8 cellular contexts compared by ENCODE assay signal in the genomic region with DNA sequence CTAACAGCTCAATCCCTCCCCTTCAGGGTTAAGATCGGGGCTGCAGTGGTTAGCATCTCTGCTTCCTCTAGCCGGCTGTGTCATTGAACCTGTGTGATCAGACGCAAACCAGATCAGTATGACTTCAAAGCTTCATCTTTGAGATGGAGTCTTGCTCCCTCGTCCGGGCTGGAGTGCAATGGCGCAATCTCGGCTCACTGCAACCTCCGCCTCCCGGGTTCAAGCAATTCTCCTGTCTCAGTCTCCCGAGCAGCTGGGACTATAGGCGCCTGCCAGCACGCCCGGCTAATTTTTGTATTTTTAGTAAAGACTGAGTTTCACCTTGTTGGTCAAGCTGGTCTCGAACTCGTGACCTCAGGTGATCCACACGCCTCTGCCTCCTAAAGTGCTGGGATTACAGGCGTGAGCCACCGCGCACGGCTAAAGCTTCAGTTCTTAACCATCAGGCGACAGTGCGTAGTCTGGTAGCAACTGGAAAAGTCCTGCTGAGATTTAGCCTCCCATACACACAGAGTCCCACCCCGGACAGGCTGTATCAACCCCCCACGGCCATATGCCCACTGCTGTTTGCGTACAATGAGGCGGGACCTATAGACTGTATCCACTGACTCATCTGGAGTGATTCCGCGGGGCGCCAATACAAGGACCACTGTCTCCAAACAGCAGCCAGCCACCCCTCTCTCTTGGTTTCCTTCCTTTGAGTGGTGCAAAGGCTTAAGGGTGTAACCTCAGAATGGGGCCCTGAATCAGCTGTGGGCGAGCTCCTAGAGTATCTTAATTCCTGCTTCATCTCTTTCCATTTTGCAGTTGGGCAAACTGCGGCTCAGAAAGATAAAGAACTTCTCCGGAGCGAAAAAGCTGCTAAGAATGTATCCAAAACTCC. TPM values are rescaled to one million over a fixed set of nuclear protein-coding genes. Genes with fewer than 3 reads are reported as not detected.
DNase-seq lines count a peak whose midpoint lies in the region; ATAC-seq and TF ChIP-seq lines count a peak whose summit lies in the region.

No MANE protein-coding gene starts in this region.

- H3K4me3 ChIP-seq in dorsolateral prefrontal cortex: peak overlapping the region; percentile 57 to 100 (median 93)

- intact Hi-C loops in dorsolateral prefrontal cortex (cut with DNase I): loop anchor here (2.0 to 10.0 kb wide), 4 partner anchors 28 to 242 kb away; a partner anchor contains a TSS

- peak overlapping the region; percentile 20 to 98 (median 90) for H3K27ac ChIP-seq in dorsolateral prefrontal cortex

- no peaks in the 10 kb centered on the region for H3K27me3 ChIP-seq in dorsolateral prefrontal cortex

- peak in 12 of 56 donors; percentile 3 to 21 (median 16) for TF ChIP-seq CTCF in dorsolateral prefrontal cortex (IDR thresholded peaks at IDR 0.05 in 54 of 56, conservative IDR thresholded peaks at IDR 0.05 in 2 of 56; ENCODE audit: low read depth in 1 of 56, partially characterized antibody in 56 of 56)

- DNase-seq in SKM-1 treated with dmso at 0.1 percent for 144 hours (lab: John Stamatoyannopoulos, UW; ENCODE audit: unreplicated experiment) (peak; percentile 78), SKM-1 (lab: John Stamatoyannopoulos, UW; ENCODE audit: unreplicated experiment) (no peak), NCI-H345 (lab: John Stamatoyannopoulos, UW) (peak; percentile 86), dorsolateral prefrontal cortex (peak; percentile 25 to 78 (median 56)), lung microvascular endothelial cell (ENCODE audit: low read depth in 2 of 2) (peak; percentile 78 to 88)
- DNase-seq in activated CD4-positive, alpha-beta T cell treated with anti-CD3 and anti-CD28 coated beads, Interleukin-2, amount 50 U/mL, for 24 hours (ENCODE audit: low read depth in 1 of 2, low spot score in 1 of 2): peak; percentile 41 to 72
- DNase-seq in stimulated activated CD8-positive, alpha-beta memory T cell treated with anti-CD3 and anti-CD28 coated beads, Interleukin-12 subunit alpha, Interleukin-12 subunit beta, amount 100 ng/mL, for 1 hour (ENCODE audit: low read depth): peak; percentile 49

- peak; percentile 18 for ATAC-seq in HG02970 (IDR thresholded peaks at IDR 0.05; ENCODE audit: low FRiP score, unreplicated experiment)

RNA-seq across cellular contexts. Expression of a gene that starts 23.3 kb away (rescaled TPM):
- not detected for total RNA-seq in dorsolateral prefrontal cortex
- not detected in 2 replicates for total RNA-seq in lung microvascular endothelial cell

RNA-seq across cellular contexts. Expression of a gene that starts 27.8 kb away (rescaled TPM):
- 100 to 1,000 TPM in 116 of 120 experiments, 10 to 100 TPM in 4; 71.6 to 204 (median 149) TPM for total RNA-seq in dorsolateral prefrontal cortex
- 227 and 372 TPM in 2 replicates for total RNA-seq in lung microvascular endothelial cell

RNA-seq across cellular contexts. Expression of a gene that starts 47.9 kb away (rescaled TPM):
- total RNA-seq in dorsolateral prefrontal cortex: not detected
- under 0.01 TPM in 1 of 2 replicates, not detected in the other for total RNA-seq in lung microvascular endothelial cell
